Comparison of ENCODE assay signal across 13 cellular contexts in the genomic region with DNA sequence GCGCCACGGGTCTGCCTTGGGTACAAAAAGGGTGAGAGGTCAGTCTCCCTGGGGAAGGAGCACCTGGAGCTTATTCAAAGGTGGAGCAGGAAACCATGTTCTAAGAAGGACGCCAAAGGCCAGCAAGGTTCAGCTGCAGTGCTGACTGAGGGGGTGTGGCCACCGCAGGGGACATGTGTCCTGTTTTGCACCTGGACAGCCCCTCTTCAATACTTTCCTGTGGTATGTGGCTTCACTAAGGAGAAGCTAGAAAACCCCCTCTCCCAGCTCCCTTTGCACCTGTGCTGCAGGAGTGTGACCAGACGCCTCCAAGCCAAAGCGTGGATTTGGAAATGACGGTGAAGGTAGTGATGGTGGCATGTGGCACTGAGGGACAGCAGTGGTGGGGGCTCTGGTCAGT.
"Had no signal": no experiment of that assay in that cellular context is flagged by ENCODE, and none has a peak within 500 bp of the region (broad histone marks: within the 10 kb centered on the region; RNA-seq: fewer than 3 reads in every experiment).

No MANE protein-coding gene starts in this region.

- H3K27ac ChIP-seq: adrenal gland, coronary artery, pancreas, SJSA1 had no signal

- FAIRE-seq: kidney, pancreas had no signal

- H3K4me1 Mint-ChIP-seq: neural crest cell had no signal

- H3K9me3 ChIP-seq: adrenal gland, pancreas, SJSA1 had no signal

- H3K9me3 Mint-ChIP-seq: neural crest cell had no signal

- H3K4me3 Mint-ChIP-seq: neural crest cell had no signal

- ATAC-seq: pancreas had no signal

- DNase-seq: activated gamma-delta T cell treated with Interleukin-2 at 50 U/mL for 16 hours; caudate nucleus; effector CD4-positive, alpha-beta T cell; kidney; mesendoderm; stimulated activated CD4-positive, alpha-beta T cell treated with anti-CD3 and anti-CD28 coated beads, Interleukin-12 subunit alpha, Interleukin-12 subunit beta, amount 100 ng/mL, for 4 hours; stimulated activated naive CD4-positive, alpha-beta T cell treated with Interleukin-2 at 50 U/mL for 16 hours; SW 1271 had no signal

- H3K4me1 ChIP-seq: pancreas, SJSA1 had no signal

- H3K36me3 ChIP-seq: pancreas, SJSA1 had no signal

- H3K4me3 ChIP-seq: adrenal gland, coronary artery, pancreas, SJSA1 had no signal

- H3K27me3 ChIP-seq: pancreas, SJSA1 had no signal
